In the genomic region with DNA sequence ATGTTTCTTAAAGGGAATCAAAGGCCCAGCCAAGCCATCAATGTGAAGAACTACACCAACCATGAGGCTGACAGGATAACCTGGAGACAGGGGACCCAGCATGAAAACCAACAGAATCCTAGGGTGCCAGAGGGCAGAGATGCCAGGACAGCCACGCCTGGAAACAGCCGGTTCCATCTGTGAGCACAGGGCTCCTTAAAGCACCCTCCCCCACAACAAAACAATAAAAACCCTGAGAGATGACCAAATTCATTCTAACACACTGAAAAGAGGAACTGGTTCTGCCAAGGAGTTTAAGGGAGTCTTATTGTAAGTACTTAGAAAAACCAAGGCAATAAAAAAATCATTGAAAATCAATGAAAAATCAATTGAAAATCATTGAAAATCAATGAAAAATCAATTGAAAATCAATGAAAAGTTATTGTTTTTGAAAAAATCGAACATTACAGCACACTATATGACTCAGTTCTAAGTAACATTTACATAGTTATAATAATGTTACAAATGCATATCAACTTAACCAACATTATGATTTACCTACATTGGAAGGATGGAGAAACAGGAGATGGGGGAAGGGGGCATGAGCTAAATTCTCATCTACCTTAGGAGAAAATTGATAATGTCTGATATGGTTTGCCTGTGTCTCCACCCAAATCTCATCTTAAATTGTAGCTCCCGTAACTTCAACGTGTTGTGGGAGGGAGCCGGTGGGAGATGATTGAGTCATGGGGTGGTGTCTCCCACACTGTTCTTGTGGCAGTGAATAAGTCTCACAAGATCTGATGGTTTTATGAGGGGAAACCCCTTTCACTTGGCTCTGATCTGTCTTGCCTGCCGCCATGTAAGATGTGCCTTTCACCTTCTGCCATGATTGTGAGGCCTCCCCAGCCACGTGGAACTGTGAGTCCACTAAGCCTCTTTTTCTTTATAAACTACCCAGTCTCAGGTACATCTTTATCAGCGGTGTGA, we compare ENCODE assay signal across 20 cellular contexts.
A peak's percentile ranks its signal among the peaks of the same experiment; 100 is the strongest.
DNase-seq lines count a peak whose midpoint lies in the region; ATAC-seq, FAIRE-seq and TF ChIP-seq lines count a peak whose summit lies in the region.
"Had no signal": no experiment of that assay in that cellular context is flagged by ENCODE, and none has a peak within 500 bp of the region (broad histone marks: within the 10 kb centered on the region; RNA-seq: fewer than 3 reads in every experiment).

No MANE protein-coding gene starts in this region.

- no peaks in the 10 kb centered on the region for H3K36me3 Mint-ChIP-seq in activated CD8-positive, alpha-beta T cell treated with anti-CD3 and anti-CD28 coated beads, Interleukin-2, amount 10 ng/mL, durations not matched to agents 7 days and 5 days (ENCODE audit: low read depth)
- H3K36me3 Mint-ChIP-seq in activated CD8-positive, alpha-beta T cell treated with anti-CD3 and anti-CD28 coated beads for 36 hours (ENCODE audit: low read depth) = peaks cover 5% of the 10 kb centered on the region

- no peaks in the 10 kb centered on the region for H3K9me3 ChIP-seq in ascending aorta
- H3K9me3 ChIP-seq in thoracic aorta = no peaks in the 10 kb centered on the region
- H3K9me3 ChIP-seq: pancreas had no signal

- peak overlapping the region in 1 of 2 donors; percentile 46 for H3K4me3 ChIP-seq in ascending aorta
- peak overlapping the region; percentile 60 for H3K4me3 ChIP-seq in thoracic aorta
- H3K4me3 ChIP-seq: cardiac muscle cell, GM23338, pancreas had no signal

- CTCF ChIA-PET in activated CD8-positive, alpha-beta T cell treated with anti-CD3 and anti-CD28 coated beads, Interleukin-2, amount 10 ng/mL, durations not matched to agents 7 days and 5 days (lab: Charles Lee) = no interaction called here
- CTCF ChIA-PET in activated CD8-positive, alpha-beta T cell treated with anti-CD3 and anti-CD28 coated beads for 36 hours (lab: Charles Lee) = no interaction called here

- FAIRE-seq in GM19239 (lab: Jason Lieb, UNC) = no peak
- FAIRE-seq: pancreas, RCC 7860 had no signal

- H3K4me1 ChIP-seq in ascending aorta (peaks cover 4 to 20% of the 10 kb centered on the region in 2 donors), thoracic aorta (ENCODE audit: control insufficient read depth in 1 of 2, low read depth in 2 of 2) (peaks cover 21 to 91% of the 10 kb centered on the region in 2 donors)
- H3K4me1 ChIP-seq: pancreas had no signal

- ATAC-seq in activated CD8-positive, alpha-beta T cell treated with anti-CD3 and anti-CD28 coated beads, Interleukin-2, amount 10 ng/mL, durations not matched to agents 7 days and 5 days = no peak
- no peak for ATAC-seq in activated CD8-positive, alpha-beta T cell treated with anti-CD3 and anti-CD28 coated beads for 36 hours
- ATAC-seq in thoracic aorta (ENCODE audit: insufficient number of reproducible peaks, low FRiP score, low read depth) (no peak), GM18517 (IDR thresholded peaks at IDR 0.05; ENCODE audit: unreplicated experiment) (no peak)
- ATAC-seq: GM23338, left cardiac atrium, pancreas had no signal

- H3K27ac ChIP-seq in ascending aorta = peak overlapping the region; percentile 29 to 54
- peak overlapping the region in 1 of 2 donors; percentile 41 for H3K27ac ChIP-seq in thoracic aorta
- H3K27ac ChIP-seq: cardiac muscle cell, pancreas had no signal

- POLR2A ChIA-PET in activated CD8-positive, alpha-beta T cell treated with anti-CD3 and anti-CD28 coated beads, Interleukin-2, amount 10 ng/mL, durations not matched to agents 7 days and 5 days (lab: Charles Lee) = interaction anchor here (0.6 kb wide), 1 partner anchor 1970 kb away, joined by 5 read pairs; no protein-coding TSS in a partner anchor
- POLR2A ChIA-PET in activated CD8-positive, alpha-beta T cell treated with anti-CD3 and anti-CD28 coated beads for 36 hours (lab: Charles Lee) = no interaction called here

- no peak for TF ChIP-seq CTCF in activated CD8-positive, alpha-beta T cell treated with anti-CD3 and anti-CD28 coated beads for 36 hours (IDR thresholded peaks at IDR 0.05)
- TF ChIP-seq CTCF in ascending aorta (IDR thresholded peaks at IDR 0.05) = no peak
- no peak for TF ChIP-seq CTCF in thoracic aorta (IDR thresholded peaks at IDR 0.05)

- peaks cover 5% of the 10 kb centered on the region for H3K4me1 Mint-ChIP-seq in activated CD8-positive, alpha-beta T cell treated with anti-CD3 and anti-CD28 coated beads, Interleukin-2, amount 10 ng/mL, durations not matched to agents 7 days and 5 days (ENCODE audit: low read depth)
- H3K4me1 Mint-ChIP-seq in activated CD8-positive, alpha-beta T cell treated with anti-CD3 and anti-CD28 coated beads for 36 hours (ENCODE audit: low read depth) = peaks cover 6% of the 10 kb centered on the region

- no peak overlapping the region for H3K4me3 Mint-ChIP-seq in activated CD8-positive, alpha-beta T cell treated with anti-CD3 and anti-CD28 coated beads, Interleukin-2, amount 10 ng/mL, durations not matched to agents 7 days and 5 days
- H3K4me3 Mint-ChIP-seq in activated CD8-positive, alpha-beta T cell treated with anti-CD3 and anti-CD28 coated beads for 36 hours = no peak overlapping the region
- H3K4me3 Mint-ChIP-seq: activated naive CD8-positive, alpha-beta T cell; GM23338 had no signal

- peak overlapping the region; percentile 21 for H3K27ac Mint-ChIP-seq in activated CD8-positive, alpha-beta T cell treated with anti-CD3 and anti-CD28 coated beads, Interleukin-2, amount 10 ng/mL, durations not matched to agents 7 days and 5 days
- no peak overlapping the region for H3K27ac Mint-ChIP-seq in activated CD8-positive, alpha-beta T cell treated with anti-CD3 and anti-CD28 coated beads for 36 hours
- H3K27ac Mint-ChIP-seq: activated naive CD8-positive, alpha-beta T cell; GM23338 had no signal

- no peaks in the 10 kb centered on the region for H3K36me3 ChIP-seq in ascending aorta
- no peaks in the 10 kb centered on the region for H3K36me3 ChIP-seq in thoracic aorta
- H3K36me3 ChIP-seq: cardiac muscle cell, pancreas had no signal

- intact Hi-C loops in activated CD8-positive, alpha-beta T cell treated with anti-CD3 and anti-CD28 coated beads for 36 hours (cut with micrococcal nuclease) = no loop called here
- intact Hi-C loops in ascending aorta (cut with DNase I) = no loop called here

- peaks cover 3% of the 10 kb centered on the region for H3K9me3 Mint-ChIP-seq in activated CD8-positive, alpha-beta T cell treated with anti-CD3 and anti-CD28 coated beads, Interleukin-2, amount 10 ng/mL, durations not matched to agents 7 days and 5 days (ENCODE audit: insufficient read depth)
- peaks cover 11% of the 10 kb centered on the region for H3K9me3 Mint-ChIP-seq in activated CD8-positive, alpha-beta T cell treated with anti-CD3 and anti-CD28 coated beads for 36 hours

- DNase-seq in activated CD8-positive, alpha-beta T cell treated with anti-CD3 and anti-CD28 coated beads, Interleukin-2, amount 10 ng/mL, durations not matched to agents 7 days and 5 days = no peak
- DNase-seq in activated CD8-positive, alpha-beta T cell treated with anti-CD3 and anti-CD28 coated beads for 36 hours = no peak
- DNase-seq in MV-4-11 (lab: John Stamatoyannopoulos, UW) = peak; percentile 82
- DNase-seq in ascending aorta (ENCODE audit: low spot score in 2 of 2) = no peak
- no peak for DNase-seq in thoracic aorta (ENCODE audit: low spot score)
- DNase-seq in GM19239 (ENCODE audit: insufficient read length, low spot score) = no peak
- no peak for DNase-seq in iPS-NIHi11 (ENCODE audit: low spot score)
- DNase-seq: activated CD4-positive, CD25-positive, alpha-beta regulatory T cell treated with anti-CD3 and anti-CD28 coated beads, Interleukin-2, amount 50 U/mL, for 72 hours; effector CD8-positive, alpha-beta T cell; hypothalamus; left cardiac atrium; NCI-H2029 treated with DMSO at 0.1 percent for 48 hours; NCI-H526 treated with DMSO at 0.1 percent for 48 hours; pancreas; trophoblast cell had no signal

- H3K27me3 ChIP-seq in ascending aorta (no peaks in the 10 kb centered on the region), thoracic aorta (replicated peaks; ENCODE audit: insufficient read depth) (no peaks in the 10 kb centered on the region)
- H3K27me3 ChIP-seq: cardiac muscle cell had no signal

- peaks cover 16% of the 10 kb centered on the region for H3K27me3 Mint-ChIP-seq in activated CD8-positive, alpha-beta T cell treated with anti-CD3 and anti-CD28 coated beads, Interleukin-2, amount 10 ng/mL, durations not matched to agents 7 days and 5 days (ENCODE audit: low read depth)
- peaks cover 16% of the 10 kb centered on the region for H3K27me3 Mint-ChIP-seq in activated CD8-positive, alpha-beta T cell treated with anti-CD3 and anti-CD28 coated beads for 36 hours
